Comparison of ENCODE assay signal across 12 cellular contexts in the genomic region with DNA sequence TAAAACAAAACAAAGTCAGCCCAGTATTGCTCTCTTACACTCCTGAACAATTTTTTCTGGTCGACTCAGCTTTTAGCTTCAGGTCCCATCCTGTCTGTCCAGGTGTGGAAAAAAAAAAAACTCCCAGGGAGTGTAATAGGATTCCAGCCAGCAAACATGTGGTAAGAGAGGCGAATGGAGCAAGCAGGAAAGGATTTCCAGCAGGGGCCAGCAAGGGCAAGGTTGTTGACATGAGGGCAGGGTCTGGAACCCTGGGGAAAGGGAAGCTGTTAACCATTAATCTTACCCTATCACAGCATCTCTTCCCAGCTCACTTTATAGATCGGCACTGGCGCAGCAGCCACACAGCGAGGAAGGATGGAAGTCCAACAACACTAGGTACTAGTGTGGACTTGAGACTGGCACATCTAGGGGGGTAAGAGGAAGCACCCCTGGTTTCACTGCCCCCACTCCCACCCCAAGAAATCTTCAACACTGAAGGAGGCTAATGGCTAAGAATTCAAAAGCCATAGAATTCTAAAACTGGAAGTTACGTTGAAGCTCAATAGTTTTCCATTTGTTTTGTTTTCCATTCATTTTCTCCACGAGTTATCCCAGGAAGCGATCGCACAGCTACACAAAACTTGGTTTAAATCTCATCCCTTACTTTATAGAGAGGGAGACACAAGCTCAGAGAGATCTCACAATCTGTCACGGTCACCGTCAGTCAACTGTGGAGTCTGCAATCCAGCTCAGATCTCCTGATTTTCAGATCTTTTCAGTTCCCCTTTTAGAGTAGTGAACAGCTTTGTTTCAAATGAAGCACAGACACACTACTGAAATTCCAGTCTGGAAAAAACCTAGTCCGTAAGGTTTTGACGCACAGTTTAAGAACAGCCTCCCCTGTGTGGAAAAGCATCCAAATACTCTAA. TPM values are rescaled to one million over a fixed set of nuclear protein-coding genes. Genes with fewer than 3 reads are reported as not detected.
DNase-seq lines count a peak whose midpoint lies in the region; ATAC-seq, FAIRE-seq and TF ChIP-seq lines count a peak whose summit lies in the region.
"Had no signal": no experiment of that assay in that cellular context is flagged by ENCODE, and none has a peak within 500 bp of the region (broad histone marks: within the 10 kb centered on the region; RNA-seq: fewer than 3 reads in every experiment).

No MANE protein-coding gene starts in this region.

- peak overlapping the region; percentile 2 to 68 for H3K27ac ChIP-seq in kidney (ENCODE audit: low read depth in 2 of 2, low read length in 2 of 2)
- peak overlapping the region; percentile 72 to 82 for H3K27ac ChIP-seq in small intestine (ENCODE audit: low read depth in 1 of 2, low read length in 1 of 2)
- no peak overlapping the region for H3K27ac ChIP-seq in CD8-positive, alpha-beta memory T cell (ENCODE audit: low read depth, low read length)

- POLR2A ChIA-PET in WTC11 (lab: Charles Lee), result interaction anchor here (0.8 kb wide), 1 partner anchor 64 kb away, joined by 4 read pairs; no protein-coding TSS in a partner anchor
- POLR2A ChIA-PET in CD8-positive, alpha-beta memory T cell (lab: Charles Lee), result no interaction called here

- no peak overlapping the region for H3K9ac ChIP-seq in kidney (ENCODE audit: low read length in 2 of 2)

- DNase-seq in NCI-H146 (lab: John Stamatoyannopoulos, UW), result peak; percentile 81
- no peak for DNase-seq in WTC11 (ENCODE audit: low spot score)
- DNase-seq in kidney, result no peak
- DNase-seq in small intestine, result peak; percentile 98
- no peak for DNase-seq in putamen (ENCODE audit: low spot score)
- no peak for DNase-seq in CD8-positive, alpha-beta memory T cell
- no peak for DNase-seq in activated naive CD4-positive, alpha-beta T cell treated with anti-CD3 and anti-CD28 coated beads, Interleukin-2, amount 10 ng/mL, durations not matched to agents 7 days and 5 days
- no peak for DNase-seq in hypothalamus (lab: John Stamatoyannopoulos, UW)
- DNase-seq: EL, NCI-H2081, posterior cingulate gyrus had no signal

- H3K4me3 Mint-ChIP-seq in WTC11, result no peak overlapping the region
- H3K4me3 Mint-ChIP-seq in CD8-positive, alpha-beta memory T cell, result no peak overlapping the region
- H3K4me3 Mint-ChIP-seq in activated naive CD4-positive, alpha-beta T cell treated with anti-CD3 and anti-CD28 coated beads, Interleukin-2, amount 10 ng/mL, durations not matched to agents 7 days and 5 days, result no peak overlapping the region

- H3K9me3 ChIP-seq in kidney (ENCODE audit: control insufficient read depth in 1 of 2, low read length in 2 of 2) (no peaks in the 10 kb centered on the region), small intestine (ENCODE audit: control insufficient read depth, low read depth) (no peaks in the 10 kb centered on the region)
- no peaks in the 10 kb centered on the region for H3K9me3 ChIP-seq in CD8-positive, alpha-beta memory T cell (ENCODE audit: low read length)

- 24 to 46% (median 37%) methylated on average over 13 of the region's 13 CpGs for WGBS in small intestine, 3 donors

- H3K4me1 Mint-ChIP-seq in WTC11, result peaks cover 49% of the 10 kb centered on the region
- H3K4me1 Mint-ChIP-seq in CD8-positive, alpha-beta memory T cell, result no peaks in the 10 kb centered on the region
- H3K4me1 Mint-ChIP-seq in activated naive CD4-positive, alpha-beta T cell treated with anti-CD3 and anti-CD28 coated beads, Interleukin-2, amount 10 ng/mL, durations not matched to agents 7 days and 5 days, result no peaks in the 10 kb centered on the region

- no peak for TF ChIP-seq CTCF in WTC11 (IDR thresholded peaks at IDR 0.05)
- no peak for TF ChIP-seq CTCF in kidney (IDR thresholded peaks at IDR 0.05; ENCODE audit: borderline replicate concordance, extremely low read depth, insufficient read depth)

- CTCF ChIA-PET in WTC11 (lab: Charles Lee), result interaction anchor here (0.7 to 1.4 kb wide), 10 partner anchors 9 to 445 kb away, joined by 3 to 8 read pairs (median 4); a partner anchor contains a TSS
- CTCF ChIA-PET in CD8-positive, alpha-beta memory T cell (lab: Charles Lee), result interaction anchor here (0.6 kb wide), 1 partner anchor 473 kb away, joined by 3 read pairs; no protein-coding TSS in a partner anchor
- CTCF ChIA-PET in activated naive CD4-positive, alpha-beta T cell treated with anti-CD3 and anti-CD28 coated beads, Interleukin-2, amount 10 ng/mL, durations not matched to agents 7 days and 5 days (lab: Charles Lee), result no interaction called here

- no peaks in the 10 kb centered on the region for H3K27me3 ChIP-seq in small intestine (ENCODE audit: control insufficient read depth in 2 of 2, insufficient read depth in 2 of 2, low read length in 2 of 2)
- no peaks in the 10 kb centered on the region for H3K27me3 ChIP-seq in CD8-positive, alpha-beta memory T cell (ENCODE audit: insufficient read depth, low read length, poor library complexity, severe bottlenecking)

- H3K27me3 Mint-ChIP-seq in WTC11 (ENCODE audit: low read depth), result no peaks in the 10 kb centered on the region
- H3K27me3 Mint-ChIP-seq in CD8-positive, alpha-beta memory T cell, result peaks cover 4 to 12% of the 10 kb centered on the region in 2 donors
- H3K27me3 Mint-ChIP-seq in activated naive CD4-positive, alpha-beta T cell treated with anti-CD3 and anti-CD28 coated beads, Interleukin-2, amount 10 ng/mL, durations not matched to agents 7 days and 5 days, result no peaks in the 10 kb centered on the region

- intact Hi-C loops in kidney (cut with DNase I), result no loop called here

- H3K36me3 Mint-ChIP-seq in WTC11, result peaks cover 11% of the 10 kb centered on the region
- H3K36me3 Mint-ChIP-seq in CD8-positive, alpha-beta memory T cell, result peaks cover 0 to 2% (median 0%) of the 10 kb centered on the region in 3 donors
- H3K36me3 Mint-ChIP-seq in activated naive CD4-positive, alpha-beta T cell treated with anti-CD3 and anti-CD28 coated beads, Interleukin-2, amount 10 ng/mL, durations not matched to agents 7 days and 5 days, result no peaks in the 10 kb centered on the region

- H3K27ac Mint-ChIP-seq in WTC11, result peak overlapping the region; percentile 70
- H3K27ac Mint-ChIP-seq in CD8-positive, alpha-beta memory T cell, result no peak overlapping the region
- H3K27ac Mint-ChIP-seq in activated naive CD4-positive, alpha-beta T cell treated with anti-CD3 and anti-CD28 coated beads, Interleukin-2, amount 10 ng/mL, durations not matched to agents 7 days and 5 days, result no peak overlapping the region

- FAIRE-seq in kidney (lab: Jason Lieb, UNC) (no peak), small intestine (lab: Jason Lieb, UNC) (no peak)
- FAIRE-seq: colon had no signal

- H3K9me3 Mint-ChIP-seq in WTC11, result no peaks in the 10 kb centered on the region
- H3K9me3 Mint-ChIP-seq in CD8-positive, alpha-beta memory T cell, result no peaks in the 10 kb centered on the region
- H3K9me3 Mint-ChIP-seq in activated naive CD4-positive, alpha-beta T cell treated with anti-CD3 and anti-CD28 coated beads, Interleukin-2, amount 10 ng/mL, durations not matched to agents 7 days and 5 days, result no peaks in the 10 kb centered on the region

- no peak overlapping the region for H3K4me3 ChIP-seq in kidney (ENCODE audit: low read length in 2 of 2)
- no peak overlapping the region for H3K4me3 ChIP-seq in small intestine (ENCODE audit: low read depth in 1 of 2, low read length in 2 of 2)
- no peak overlapping the region for H3K4me3 ChIP-seq in CD8-positive, alpha-beta memory T cell (ENCODE audit: low read length)

- ATAC-seq in WTC11, result peak; percentile 79

- H3K36me3 ChIP-seq in kidney (ENCODE audit: control insufficient read depth in 1 of 2, insufficient read depth in 2 of 2, low read length in 2 of 2), result no peaks in the 10 kb centered on the region
- no peaks in the 10 kb centered on the region for H3K36me3 ChIP-seq in small intestine (ENCODE audit: control insufficient read depth in 2 of 2, insufficient read depth in 2 of 2, low read length in 2 of 2)
- no peaks in the 10 kb centered on the region for H3K36me3 ChIP-seq in CD8-positive, alpha-beta memory T cell (ENCODE audit: insufficient read depth, low read length)

- peaks cover 26 to 46% of the 10 kb centered on the region in 2 donors for H3K4me1 ChIP-seq in kidney (ENCODE audit: control insufficient read depth in 1 of 2, insufficient read depth in 1 of 2, low read depth in 1 of 2, low read length in 2 of 2)
- H3K4me1 ChIP-seq in small intestine (ENCODE audit: control insufficient read depth in 2 of 2, insufficient read depth in 1 of 2, low read depth in 1 of 2, low read length in 1 of 2), result peaks cover 14 to 21% of the 10 kb centered on the region in 2 donors
- no peaks in the 10 kb centered on the region for H3K4me1 ChIP-seq in CD8-positive, alpha-beta memory T cell (ENCODE audit: insufficient read depth, low read length)

TF ChIP-seq in WTC11, 78 proteins besides CTCF, POLR2A, EP300 and RAD21 (continues in another document):
- TF ChIP-seq, protein P1, sequence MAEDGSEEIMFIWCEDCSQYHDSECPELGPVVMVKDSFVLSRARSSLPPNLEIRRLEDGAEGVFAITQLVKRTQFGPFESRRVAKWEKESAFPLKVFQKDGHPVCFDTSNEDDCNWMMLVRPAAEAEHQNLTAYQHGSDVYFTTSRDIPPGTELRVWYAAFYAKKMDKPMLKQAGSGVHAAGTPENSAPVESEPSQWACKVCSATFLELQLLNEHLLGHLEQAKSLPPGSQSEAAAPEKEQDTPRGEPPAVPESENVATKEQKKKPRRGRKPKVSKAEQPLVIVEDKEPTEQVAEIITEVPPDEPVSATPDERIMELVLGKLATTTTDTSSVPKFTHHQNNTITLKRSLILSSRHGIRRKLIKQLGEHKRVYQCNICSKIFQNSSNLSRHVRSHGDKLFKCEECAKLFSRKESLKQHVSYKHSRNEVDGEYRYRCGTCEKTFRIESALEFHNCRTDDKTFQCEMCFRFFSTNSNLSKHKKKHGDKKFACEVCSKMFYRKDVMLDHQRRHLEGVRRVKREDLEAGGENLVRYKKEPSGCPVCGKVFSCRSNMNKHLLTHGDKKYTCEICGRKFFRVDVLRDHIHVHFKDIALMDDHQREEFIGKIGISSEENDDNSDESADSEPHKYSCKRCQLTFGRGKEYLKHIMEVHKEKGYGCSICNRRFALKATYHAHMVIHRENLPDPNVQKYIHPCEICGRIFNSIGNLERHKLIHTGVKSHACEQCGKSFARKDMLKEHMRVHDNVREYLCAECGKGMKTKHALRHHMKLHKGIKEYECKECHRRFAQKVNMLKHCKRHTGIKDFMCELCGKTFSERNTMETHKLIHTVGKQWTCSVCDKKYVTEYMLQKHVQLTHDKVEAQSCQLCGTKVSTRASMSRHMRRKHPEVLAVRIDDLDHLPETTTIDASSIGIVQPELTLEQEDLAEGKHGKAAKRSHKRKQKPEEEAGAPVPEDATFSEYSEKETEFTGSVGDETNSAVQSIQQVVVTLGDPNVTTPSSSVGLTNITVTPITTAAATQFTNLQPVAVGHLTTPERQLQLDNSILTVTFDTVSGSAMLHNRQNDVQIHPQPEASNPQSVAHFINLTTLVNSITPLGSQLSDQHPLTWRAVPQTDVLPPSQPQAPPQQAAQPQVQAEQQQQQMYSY (CRISPR knock-in tag; IDR thresholded peaks at IDR 0.05), result no peak
- TF ChIP-seq SMAD4 (CRISPR knock-in tag; IDR thresholded peaks at IDR 0.05) (no peak), CREB1 (CRISPR knock-in tag; IDR thresholded peaks at IDR 0.05) (no peak)

RNA-seq across cellular contexts. Expression of a gene that starts 53.4 kb away (rescaled TPM):
- total RNA-seq in WTC11 (2021), result 33.6 to 38.2 TPM (median 33.8 TPM) in 3 replicates
- total RNA-seq in kidney, result 5.3 TPM
- polyA plus RNA-seq in kidney (ENCODE audit: insufficient read depth, low read depth, low replicate concordance), result 5.7 TPM
- 10 to 100 TPM in 2 of 3 donors, 1 to 10 TPM in 1; 9.5 to 17.9 (median 12.2) TPM for polyA plus RNA-seq in small intestine
- under 1 TPM; 0.39 to 0.78 TPM for total RNA-seq in CD8-positive, alpha-beta memory T cell
- polyA plus RNA-seq in CD8-positive, alpha-beta memory T cell, result 0.47 TPM

Comparison
In these comparisons a context has a peak if more than half of its experiments do, and no peak if none do; other contexts are left out.
1. DNase-seq: peak in NCI-H146 (single experiment) and small intestine (single experiment); none in WTC11 (single experiment), kidney (single experiment), putamen (single experiment), CD8-positive, alpha-beta memory T cell (0 of 5), activated naive CD4-positive, alpha-beta T cell treated with anti-CD3 and anti-CD28 coated beads, Interleukin-2, amount 10 ng/mL, durations not matched to agents 7 days and 5 days (single experiment) and hypothalamus (0 of 51).